12 cellular contexts compared by ENCODE assay signal in the genomic region with DNA sequence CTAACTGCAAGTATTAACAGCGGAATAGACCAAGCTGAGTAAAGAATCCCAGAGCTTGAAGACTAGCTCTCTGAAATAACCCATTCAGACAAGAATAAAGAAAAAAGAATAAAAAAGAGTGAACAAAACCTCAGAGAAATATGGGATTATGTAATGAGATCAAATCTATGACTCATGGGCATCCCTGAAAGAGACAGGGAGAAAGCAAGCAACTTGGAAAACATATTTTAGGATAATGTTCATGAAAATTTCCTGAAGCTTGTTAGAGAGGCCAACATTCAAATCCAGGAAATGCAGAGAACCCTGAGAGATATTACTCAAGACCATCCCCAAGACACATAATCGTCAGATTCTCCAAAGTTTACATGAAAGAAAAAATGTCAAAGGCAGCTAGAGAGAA. TPM values are rescaled to one million over a fixed set of nuclear protein-coding genes. Genes with fewer than 3 reads are reported as not detected.
"Had no signal": no experiment of that assay in that cellular context is flagged by ENCODE, and none has a peak within 500 bp of the region (broad histone marks: within the 10 kb centered on the region; RNA-seq: fewer than 3 reads in every experiment).

No MANE protein-coding gene starts in this region.

- DNase-seq: activated CD4-positive, alpha-beta memory T cell treated with anti-CD3 and anti-CD28 coated beads, Interleukin-2, amount 10 ng/mL, durations not matched to agents 7 days and 5 days; activated CD4-positive, alpha-beta T cell treated with anti-CD3 and anti-CD28 coated beads for 36 hours; activated gamma-delta T cell treated with Interleukin-2 at 50 U/mL for 16 hours; activated T-cell treated with anti-CD3 and anti-CD28 coated beads, Interleukin-2, amount 50 U/mL, for 72 hours; colonic mucosa; hippocampal formation; stimulated activated CD4-positive, alpha-beta T cell treated with anti-CD3 and anti-CD28 coated beads, Interleukin-4, amount 100 ng/mL, for 4 hours; stimulated activated naive CD8-positive, alpha-beta T cell treated with anti-CD3 and anti-CD28 coated beads, Interleukin-15, amount 100 ng/mL, for 72 hours; T-helper 1 cell; WERI-Rb-1 had no signal

- ATAC-seq: activated CD4-positive, alpha-beta T cell treated with anti-CD3 and anti-CD28 coated beads for 36 hours; activated T-cell treated with anti-CD3 and anti-CD28 coated beads, Interleukin-2, amount 50 U/mL, for 72 hours; stimulated activated naive CD8-positive, alpha-beta T cell treated with anti-CD3 and anti-CD28 coated beads, Interleukin-15, amount 100 ng/mL, for 72 hours had no signal

- H3K4me3 ChIP-seq: colonic mucosa, skin epidermis, thoracic aorta had no signal

RNA-seq across cellular contexts. Expression of a gene that starts 17.3 kb away (rescaled TPM):
- total RNA-seq: activated CD4-positive, alpha-beta memory T cell treated with anti-CD3 and anti-CD28 coated beads, Interleukin-2, amount 10 ng/mL, durations not matched to agents 7 days and 5 days had no signal
